Comparison of ENCODE assay signal across 8 cellular contexts in the genomic region with DNA sequence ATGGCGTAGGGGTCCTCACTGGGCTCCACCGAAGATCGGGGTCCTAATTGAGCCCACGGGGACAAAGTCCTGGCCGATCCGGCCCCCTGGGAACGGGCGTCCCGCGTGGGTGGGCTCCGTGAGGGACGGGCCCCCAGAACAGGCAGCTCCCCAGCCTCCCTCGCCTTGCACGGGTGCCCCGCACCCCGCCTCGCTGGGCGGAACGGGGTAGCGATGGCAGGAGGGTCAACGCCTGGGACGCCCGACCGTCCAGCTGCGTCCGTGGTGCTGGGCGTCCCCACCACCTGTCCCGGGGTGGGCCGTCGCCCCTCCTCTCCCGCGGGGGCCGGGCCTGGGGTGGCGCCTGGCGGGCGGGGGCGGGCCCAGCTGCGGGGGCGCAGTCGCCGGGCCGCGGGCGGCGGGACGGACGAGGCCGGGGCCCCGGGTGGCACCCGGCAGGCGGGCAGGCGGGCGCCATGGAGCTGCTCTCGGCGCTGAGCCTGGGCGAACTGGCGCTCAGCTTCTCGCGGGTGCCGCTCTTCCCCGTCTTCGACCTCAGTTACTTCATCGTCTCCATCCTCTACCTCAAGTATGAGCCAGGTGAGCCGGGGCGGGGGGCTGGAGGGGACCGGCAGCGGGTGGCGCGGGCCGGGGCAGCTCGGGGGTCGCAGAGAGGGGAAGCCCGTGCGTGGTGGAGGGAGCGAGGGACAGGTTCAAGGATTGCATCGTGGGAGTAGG. TPM values are rescaled to one million over a fixed set of nuclear protein-coding genes. Genes with fewer than 3 reads are reported as not detected.
DNase-seq lines count a peak whose midpoint lies in the region; ATAC-seq and TF ChIP-seq lines count a peak whose summit lies in the region.

TSS of gene TMEM38A (plus strand) at position 377 of the 717 bp plus-strand sequence. CDS start at position 456, 79 bp downstream.

- H3K9me3 Mint-ChIP-seq in T-helper 1 cell treated with Interleukin-12 subunit alpha and Interleukin-12 subunit beta and Interleukin-4 antibody, amounts not matched to agents 30 μg/mL and 1 μg/mL, for 36 hours = no peaks in the 10 kb centered on the region
- H3K9me3 Mint-ChIP-seq in MCF 10A (ENCODE audit: unreplicated experiment) (no peaks in the 10 kb centered on the region), immature natural killer cell (no peaks in the 10 kb centered on the region)

- peaks cover 17% of the 10 kb centered on the region for H3K27me3 Mint-ChIP-seq in T-helper 1 cell treated with Interleukin-12 subunit alpha and Interleukin-12 subunit beta and Interleukin-4 antibody, amounts not matched to agents 30 μg/mL and 1 μg/mL, for 36 hours (ENCODE audit: low read depth)
- H3K27me3 Mint-ChIP-seq in MCF 10A (ENCODE audit: insufficient read depth, unreplicated experiment) (no peaks in the 10 kb centered on the region), immature natural killer cell (ENCODE audit: low read depth in 3 of 3) (peaks cover 4 to 12% (median 11%) of the 10 kb centered on the region in 3 donors)

- TF ChIP-seq CTCF in GM06990 (IDR thresholded peaks at IDR 0.05; ENCODE audit: insufficient read depth, low read length, poor library complexity, severe bottlenecking) = no peak
- TF ChIP-seq CTCF in MCF 10A (IDR thresholded peaks at IDR 0.05; ENCODE audit: unreplicated experiment) = no peak

- peaks cover 13% of the 10 kb centered on the region for H3K36me3 ChIP-seq in GM06990 (ENCODE audit: control insufficient read depth, insufficient read depth, low read length)

- H3K4me3 ChIP-seq in GM06990 (replicated peaks; ENCODE audit: low read depth, low read length) = peak within 1 kb of the TSS; percentile 76

- in situ Hi-C loops in KBM-7 (cut with MboI; ENCODE audit: low pct_unique_long_range_greater_than_20kb, low sequenced_read_pairs) = no loop called here

- intact Hi-C loops in MCF 10A (cut with micrococcal nuclease) = no loop called here

- peak within 1 kb of the TSS; percentile 97 for H3K4me3 Mint-ChIP-seq in T-helper 1 cell treated with Interleukin-12 subunit alpha and Interleukin-12 subunit beta and Interleukin-4 antibody, amounts not matched to agents 30 μg/mL and 1 μg/mL, for 36 hours
- H3K4me3 Mint-ChIP-seq in MCF 10A (ENCODE audit: unreplicated experiment) = peak within 1 kb of the TSS; percentile 95
- H3K4me3 Mint-ChIP-seq in immature natural killer cell = peak within 1 kb of the TSS; percentile 97 to 100 (median 99)

- no TSS peak for BruUV-seq in MCF 10A (replicated peaks; lab: Mats Ljungman, UMichigan)

- peaks cover 24% of the 10 kb centered on the region for H3K4me1 Mint-ChIP-seq in T-helper 1 cell treated with Interleukin-12 subunit alpha and Interleukin-12 subunit beta and Interleukin-4 antibody, amounts not matched to agents 30 μg/mL and 1 μg/mL, for 36 hours (ENCODE audit: low read depth)
- H3K4me1 Mint-ChIP-seq in MCF 10A (ENCODE audit: insufficient read depth, unreplicated experiment) (peaks cover 7% of the 10 kb centered on the region), immature natural killer cell (peaks cover 46 to 52% of the 10 kb centered on the region in 2 donors)

- DNase-seq in GM06990 (ENCODE audit: extremely low read depth, insufficient read length) (peak; percentile 65), MCF 10A (ENCODE audit: unreplicated experiment) (peak; percentile 28), immature natural killer cell (peak; percentile 45 to 52 (median 51)), KBM-7 (no peak)
- peak in 3 of 4 experiments; percentile 7 to 13 (median 9) for DNase-seq in stimulated activated CD4-positive, alpha-beta T cell treated with anti-CD3 and anti-CD28 coated beads, Interleukin-1b, Interleukin-23, amount 100 ng/mL, for 24 hours (ENCODE audit: low read depth in 4 of 4, low spot score in 1 of 4)
- no peak for DNase-seq in NK-92 treated with Interleukin-12 subunit alpha and Interleukin-12 subunit beta, amount 100 ng/mL, for 24 hours (lab: John Stamatoyannopoulos, UW)

- CTCF ChIA-PET in MCF 10A (lab: Yijun Ruan, JAX) = interaction anchor here (0.6 to 1.1 kb wide), 5 partner anchors 33 to 75 kb away, joined by 3 to 4 read pairs (median 4); partner anchors contain the start of gene MED26

- H3K36me3 Mint-ChIP-seq in T-helper 1 cell treated with Interleukin-12 subunit alpha and Interleukin-12 subunit beta and Interleukin-4 antibody, amounts not matched to agents 30 μg/mL and 1 μg/mL, for 36 hours (ENCODE audit: low read depth) = peaks cover 13% of the 10 kb centered on the region
- H3K36me3 Mint-ChIP-seq in MCF 10A (ENCODE audit: insufficient read depth, unreplicated experiment) (peaks cover 28% of the 10 kb centered on the region), immature natural killer cell (peaks cover 4 to 14% (median 4%) of the 10 kb centered on the region in 3 donors)

- POLR2A ChIA-PET in MCF 10A (lab: Yijun Ruan, JAX) = interaction anchor here (0.6 to 3.7 kb wide), 28 partner anchors 9 to 544 kb away, joined by 3 to 30 read pairs (median 4); partner anchors contain the start of genes CHERP, MED26, NWD1 and SIN3B

- H3K27me3 ChIP-seq in GM06990 (replicated peaks; ENCODE audit: control insufficient read depth, insufficient read depth, low read length) = no peaks in the 10 kb centered on the region

- ATAC-seq in HG03045 (IDR thresholded peaks at IDR 0.05; ENCODE audit: unreplicated experiment) = peak; percentile 36

- H3K27ac Mint-ChIP-seq in T-helper 1 cell treated with Interleukin-12 subunit alpha and Interleukin-12 subunit beta and Interleukin-4 antibody, amounts not matched to agents 30 μg/mL and 1 μg/mL, for 36 hours = peak within 1 kb of the TSS; percentile 96
- H3K27ac Mint-ChIP-seq in MCF 10A (ENCODE audit: low read depth, unreplicated experiment) (peak within 1 kb of the TSS; percentile 94), immature natural killer cell (peak within 1 kb of the TSS; percentile 95 to 100 (median 98))

RNA-seq across cellular contexts. Expression of gene TMEM38A, which starts in this region (rescaled TPM):
- 2.1 and 4.5 TPM in 2 replicates for total RNA-seq in MCF 10A (2022)
- polyA plus RNA-seq in immature natural killer cell = 1 to 10 TPM in 2 of 3 donors, under 1 TPM in 1; 0.78 to 3.2 (median 1.5) TPM

Comparison
In these comparisons a context has a peak if more than half of its experiments do, and no peak if none do; other contexts are left out.
1. DNase-seq: peak in GM06990 (single experiment), MCF 10A (single experiment), immature natural killer cell (3 of 3) and stimulated activated CD4-positive, alpha-beta T cell treated with anti-CD3 and anti-CD28 coated beads, Interleukin-1b, Interleukin-23, amount 100 ng/mL, for 24 hours (3 of 4); none in KBM-7 (single experiment) and NK-92 treated with Interleukin-12 subunit alpha and Interleukin-12 subunit beta, amount 100 ng/mL, for 24 hours (single experiment).
2. Peak in every context shown above with its lines, with median percentiles within 50 percentile points of each other: H3K27ac Mint-ChIP-seq and H3K4me3 Mint-ChIP-seq.